In genomic region chr7:1345796-1346532, GRCh38 we compare ENCODE assay signal across 23 cellular contexts.
DNase-seq lines count a peak whose midpoint lies in the region; ATAC-seq and TF ChIP-seq lines count a peak whose summit lies in the region.
"Had no signal": no experiment of that assay in that cellular context is flagged by ENCODE, and none has a peak within 500 bp of the region (broad histone marks: within the 10 kb centered on the region; RNA-seq: fewer than 3 reads in every experiment).

No MANE protein-coding gene starts in this region.

- in situ Hi-C loops in G401 (cut with HindIII; ENCODE audit: low sequenced_read_pairs): no loop called here

- DNase-seq in left ventricle myocardium superior (peak; percentile 19), right atrium auricular region (ENCODE audit: low spot score) (no peak), lower lobe of right lung (peak; percentile 36), spleen (peak; percentile 64), G401 (ENCODE audit: low spot score) (no peak), DMS114 treated with DMSO at 0.1 percent for 48 hours (lab: John Stamatoyannopoulos, UW; ENCODE audit: unreplicated experiment) (no peak)
- DNase-seq: CD4-positive, CD25-positive, alpha-beta regulatory T cell; GDM1; Kasumi-1; NCI-H1092 treated with DMSO at 0.1 percent for 48 hours; NCI-H1436; NCI-H187; NCI-H2081 treated with DMSO at 0.1 percent for 48 hours; NCI-H2171; NCI-H226; NCI-H510A; NCI-H69; RPMI8226; SHP77 treated with DMSO at 0.1 percent for 48 hours had no signal

- no peak for TF ChIP-seq POLR2A in spleen (IDR thresholded peaks at IDR 0.05)

- no peaks in the 10 kb centered on the region for H3K36me3 ChIP-seq in right atrium auricular region
- H3K36me3 ChIP-seq in lower lobe of right lung: no peaks in the 10 kb centered on the region
- no peaks in the 10 kb centered on the region for H3K36me3 ChIP-seq in spleen
- H3K36me3 ChIP-seq: BLaER1 had no signal

- H3K27me3 ChIP-seq in right atrium auricular region (no peaks in the 10 kb centered on the region), lower lobe of right lung (ENCODE audit: low read depth) (peaks cover 39% of the 10 kb centered on the region), spleen (replicated peaks in 1 of 7) (peaks cover 0 to 74% (median 21%) of the 10 kb centered on the region in 7 donors)
- H3K27me3 ChIP-seq: BLaER1 had no signal

- ATAC-seq in left ventricle myocardium superior: no peak
- no peak for ATAC-seq in lower lobe of right lung
- no peak for ATAC-seq in HG02885 (IDR thresholded peaks at IDR 0.05; ENCODE audit: poor library complexity, unreplicated experiment)
- ATAC-seq: HCT116, K562 had no signal

- H3K27ac ChIP-seq in right atrium auricular region (no peak overlapping the region), lower lobe of right lung (no peak overlapping the region), spleen (no peak overlapping the region)
- H3K27ac ChIP-seq: BLaER1 had no signal

- H3K4me1 ChIP-seq in right atrium auricular region (no peaks in the 10 kb centered on the region), lower lobe of right lung (no peaks in the 10 kb centered on the region), spleen (no peaks in the 10 kb centered on the region)

- TF ChIP-seq CTCF in right atrium auricular region (IDR thresholded peaks at IDR 0.05): no peak
- no peak for TF ChIP-seq CTCF in lower lobe of right lung (IDR thresholded peaks at IDR 0.05)
- TF ChIP-seq CTCF in spleen (IDR thresholded peaks at IDR 0.05 in 8 of 11, conservative IDR thresholded peaks at IDR 0.05 in 3 of 11): no peak

- intact Hi-C loops in left ventricle myocardium superior (cut with micrococcal nuclease): no loop called here
- intact Hi-C loops in lower lobe of right lung (cut with DNase I): no loop called here
- intact Hi-C loops in spleen (cut with DNase I; ENCODE audit: low total_unique reads): no loop called here

- H3K4me3 ChIP-seq in right atrium auricular region: no peak overlapping the region
- H3K4me3 ChIP-seq in lower lobe of right lung: no peak overlapping the region
- no peak overlapping the region for H3K4me3 ChIP-seq in spleen
- H3K4me3 ChIP-seq: BLaER1, K562 had no signal

- 77 to 85% (median 81%) methylated on average over 26 to 27 of the region's 27 CpGs for WGBS in spleen, 5 donors

- H3K9me3 ChIP-seq in right atrium auricular region (no peaks in the 10 kb centered on the region), lower lobe of right lung (no peaks in the 10 kb centered on the region), spleen (peaks cover 0 to 6% (median 0%) of the 10 kb centered on the region in 8 donors)
- H3K9me3 ChIP-seq: BLaER1 had no signal

Comparison
In these comparisons a context has a peak if more than half of its experiments do, and no peak if none do; other contexts are left out.
1. DNase-seq: peak in left ventricle myocardium superior (single experiment), lower lobe of right lung (single experiment) and spleen (single experiment); none in right atrium auricular region (single experiment), G401 (single experiment) and DMS114 treated with DMSO at 0.1 percent for 48 hours (single experiment).